Comparison of ENCODE assay signal across 10 cellular contexts in genomic region chr15:51342249-51342999, GRCh38. TPM values are rescaled to one million over a fixed set of nuclear protein-coding genes. Genes with fewer than 3 reads are reported as not detected.
DNase-seq lines count a peak whose midpoint lies in the region; ATAC-seq and TF ChIP-seq lines count a peak whose summit lies in the region.
"Had no signal": no experiment of that assay in that cellular context is flagged by ENCODE, and none has a peak within 500 bp of the region (broad histone marks: within the 10 kb centered on the region; RNA-seq: fewer than 3 reads in every experiment).

No MANE protein-coding gene starts in this region.

- H3K27me3 Mint-ChIP-seq in T-helper 17 cell, result peaks cover 49% of the 10 kb centered on the region

- H3K4me3 Mint-ChIP-seq in T-helper 17 cell, result peak overlapping the region; percentile 41
- H3K4me3 Mint-ChIP-seq: CD8-positive, alpha-beta memory T cell had no signal

- TF ChIP-seq POLR2A in sigmoid colon (IDR thresholded peaks at IDR 0.05), result no peak

- no peak overlapping the region for H3K9ac ChIP-seq in iPS-18a (ENCODE audit: low read length)

- no peaks in the 10 kb centered on the region for H3K9me3 ChIP-seq in T-helper 17 cell (ENCODE audit: control insufficient read depth, low read length, poor library complexity, severe bottlenecking)
- H3K9me3 ChIP-seq in iPS-18a (ENCODE audit: control insufficient read depth, low read depth, low read length), result no peaks in the 10 kb centered on the region
- no peaks in the 10 kb centered on the region for H3K9me3 ChIP-seq in sigmoid colon

- H3K27ac ChIP-seq in iPS-18a (ENCODE audit: low read length) (no peak overlapping the region), sigmoid colon (peak overlapping the region in 2 of 4 donors; percentile 41 to 47)

- no peak for TF ChIP-seq CTCF in sigmoid colon (IDR thresholded peaks at IDR 0.05)

- peak; percentile 25 for DNase-seq in COLO668 (lab: John Stamatoyannopoulos, UW; ENCODE audit: unreplicated experiment)
- no peak for DNase-seq in T-helper 17 cell
- no peak for DNase-seq in sigmoid colon
- no peak for DNase-seq in NCI-H526 treated with DMSO at 0.1 percent for 48 hours (lab: John Stamatoyannopoulos, UW)
- DNase-seq in ecto neural progenitor cell (ENCODE audit: low spot score), result no peak
- DNase-seq: CD8-positive, alpha-beta memory T cell; SIG-M5 had no signal

- H3K4me1 ChIP-seq in iPS-18a (ENCODE audit: control insufficient read depth, low read depth, low read length) (no peaks in the 10 kb centered on the region), sigmoid colon (peaks cover 0 to 19% (median 15%) of the 10 kb centered on the region in 4 donors)

- H3K36me3 Mint-ChIP-seq in T-helper 17 cell (ENCODE audit: low read depth), result peaks cover 3% of the 10 kb centered on the region
- H3K36me3 Mint-ChIP-seq: CD8-positive, alpha-beta memory T cell had no signal

- H3K27me3 ChIP-seq in iPS-18a (ENCODE audit: control insufficient read depth, insufficient read depth, low read length) (peaks cover 48% of the 10 kb centered on the region), sigmoid colon (peaks cover 0 to 28% (median 6%) of the 10 kb centered on the region in 3 donors)

- H3K4me3 ChIP-seq in iPS-18a (ENCODE audit: low read length), result peak overlapping the region; percentile 53
- H3K4me3 ChIP-seq in sigmoid colon, result peak overlapping the region in 3 of 4 donors; percentile 33 to 50 (median 44)

- no peak for TF ChIP-seq EP300 in sigmoid colon (IDR thresholded peaks at IDR 0.05)

- H3K36me3 ChIP-seq in iPS-18a (ENCODE audit: control insufficient read depth, low read depth, low read length) (no peaks in the 10 kb centered on the region), sigmoid colon (no peaks in the 10 kb centered on the region)

- ATAC-seq in T-helper 17 cell (no peak), GM21786 (IDR thresholded peaks at IDR 0.05; ENCODE audit: unreplicated experiment) (no peak), HG03095 (IDR thresholded peaks at IDR 0.05; ENCODE audit: unreplicated experiment) (no peak)

- H3K27ac Mint-ChIP-seq in T-helper 17 cell, result no peak overlapping the region

- intact Hi-C loops in sigmoid colon (cut with DNase I), result no loop called here

- WGBS in sigmoid colon, 2 donors, result 38 to 56% methylated on average over 16 of the region's 16 CpGs

- no peaks in the 10 kb centered on the region for H3K4me1 Mint-ChIP-seq in T-helper 17 cell
- H3K4me1 Mint-ChIP-seq: CD8-positive, alpha-beta memory T cell had no signal

RNA-seq across cellular contexts. Expression of gene GLDN, which starts 1.0 kb away (rescaled TPM):
- under 1 TPM in 1 of 2 donors, not detected in 1; 0.21 TPM for total RNA-seq in T-helper 17 cell
- 1 to 10 TPM; 1.2 to 5.5 (median 3.2) TPM for total RNA-seq in sigmoid colon
- 1 to 10 TPM in 1 of 3 donors, under 1 TPM in 1, not detected in 1; 0.46 to 1.2 TPM for polyA plus RNA-seq in sigmoid colon
- total RNA-seq: CD8-positive, alpha-beta memory T cell had no signal
- polyA plus RNA-seq: CD8-positive, alpha-beta memory T cell had no signal

RNA-seq across cellular contexts. Expression of gene CYP19A1, which starts 4.0 kb away (rescaled TPM):
- total RNA-seq in T-helper 17 cell (1 to 10 TPM in 1 of 2 donors, under 1 TPM in 1; 0.70 to 1.1 TPM), sigmoid colon (under 1 TPM in 2 of 4 donors, not detected in 2; 0.41 to 0.71 TPM)
- polyA plus RNA-seq in sigmoid colon, result under 1 TPM in 1 of 3 donors, not detected in 2; 0.10 TPM
- total RNA-seq: CD8-positive, alpha-beta memory T cell had no signal
- polyA plus RNA-seq: CD8-positive, alpha-beta memory T cell had no signal
